ENCODE assay signal across 1 cellular context in the genomic region with DNA sequence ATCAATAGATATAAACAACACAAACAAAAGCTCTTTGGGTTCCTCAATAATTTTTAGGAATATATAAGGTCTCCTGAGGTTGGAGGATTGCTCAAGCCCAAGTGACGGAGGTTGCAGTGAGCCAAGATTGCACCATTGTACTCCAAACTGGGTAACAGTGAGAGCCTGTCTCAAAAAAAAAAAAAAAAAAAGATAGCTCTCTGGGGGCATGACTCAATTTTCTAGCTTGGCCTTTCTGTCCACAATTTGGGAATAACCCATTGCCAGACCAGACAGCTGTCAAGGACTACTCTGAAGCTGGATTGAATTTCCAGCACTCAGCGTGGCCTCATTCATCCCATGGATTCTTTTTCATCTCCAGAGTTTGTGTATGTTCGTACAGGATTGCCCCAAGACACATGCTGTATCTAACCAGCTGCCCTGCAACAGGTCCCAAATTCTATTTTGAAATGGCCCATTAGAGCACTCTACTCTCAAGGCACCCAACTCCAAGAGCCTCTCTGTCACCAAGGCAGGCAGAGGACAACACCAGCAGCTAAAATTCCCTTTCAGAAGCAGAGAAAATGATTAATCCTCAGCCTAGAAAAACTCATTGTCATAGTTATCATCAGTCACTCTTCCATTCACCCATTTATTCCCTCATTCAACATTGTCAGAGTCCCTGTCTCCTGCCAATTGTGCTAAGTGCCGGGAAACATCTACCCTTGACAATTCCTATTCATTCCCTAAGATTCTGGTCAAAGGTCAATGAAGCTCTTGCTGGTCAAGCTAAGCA.
TF ChIP-seq lines count a peak whose summit lies in the region.

No MANE protein-coding gene starts in this region.

TF ChIP-seq in H1, 55 proteins besides CTCF, POLR2A, EP300 and RAD21:
- TF ChIP-seq POU5F1 (IDR thresholded peaks at IDR 0.05; ENCODE audit: low read depth, low read length) (no peak), TCF12 (IDR thresholded peaks at IDR 0.05; ENCODE audit: low read depth, low read length) (no peak), SP1 (IDR thresholded peaks at IDR 0.05; ENCODE audit: low read depth, low read length) (no peak), CEBPB (IDR thresholded peaks at IDR 0.05; ENCODE audit: low read depth, low read length) (peak; percentile 53; the same call in 1 of the 2 replicates)
